Comparison of ENCODE assay signal across 17 cellular contexts in the genomic region with DNA sequence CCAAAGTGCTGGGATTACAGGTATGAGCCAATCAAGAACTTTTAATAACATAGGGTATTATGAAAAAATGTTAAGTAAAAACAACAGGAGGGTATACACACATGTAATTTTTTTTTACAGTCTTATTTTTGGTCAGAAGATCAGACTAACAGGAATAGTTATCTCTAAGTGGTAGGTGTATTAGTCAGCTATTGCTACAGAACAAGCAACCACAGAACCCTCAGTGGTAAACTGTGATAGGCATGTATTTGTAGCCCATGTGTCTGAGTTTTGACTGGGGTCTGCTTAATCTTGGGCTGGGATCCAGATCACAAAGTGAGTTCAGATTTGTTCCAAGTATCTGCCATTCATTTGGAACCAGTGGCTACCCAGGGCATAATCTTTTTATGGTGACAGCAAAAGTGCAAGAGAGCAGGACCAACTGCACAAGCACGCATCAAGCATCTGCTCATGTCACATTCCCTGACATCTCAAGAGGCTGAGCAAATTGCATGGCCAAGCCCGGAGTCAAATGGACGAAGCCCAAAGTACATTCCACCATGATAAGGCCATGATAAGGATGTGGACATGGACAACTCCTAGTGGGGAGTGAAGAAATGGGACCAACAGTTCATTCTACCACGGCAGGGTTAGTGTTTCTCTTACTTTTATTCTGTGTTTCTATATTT. TPM values are rescaled to one million over a fixed set of nuclear protein-coding genes. Genes with fewer than 3 reads are reported as not detected.
A peak's percentile ranks its signal among the peaks of the same experiment; 100 is the strongest.
DNase-seq lines count a peak whose midpoint lies in the region; ATAC-seq and TF ChIP-seq lines count a peak whose summit lies in the region.
"Had no signal": no experiment of that assay in that cellular context is flagged by ENCODE, and none has a peak within 500 bp of the region (broad histone marks: within the 10 kb centered on the region; RNA-seq: fewer than 3 reads in every experiment).

No MANE protein-coding gene starts in this region.

- TF ChIP-seq CTCF in heart left ventricle (IDR thresholded peaks at IDR 0.05) (no peak), GM23338 (conservative IDR thresholded peaks at IDR 0.05; ENCODE audit: low read depth in 2 of 2) (no peak), fibroblast of the aortic adventitia (IDR thresholded peaks at IDR 0.05; ENCODE audit: insufficient read depth, low read length) (no peak)

- H3K9me3 Mint-ChIP-seq in GM23338 = peaks cover 95% of the 10 kb centered on the region
- no peaks in the 10 kb centered on the region for H3K9me3 Mint-ChIP-seq in stimulated activated effector memory CD8-positive, alpha-beta T cell treated with anti-CD3 and anti-CD28 coated beads, Interleukin-12 subunit alpha, Interleukin-12 subunit beta, amount 100 ng/mL, for 72 hours
- H3K9me3 Mint-ChIP-seq: CD8-positive, alpha-beta memory T cell had no signal

- DNase-seq in right cardiac atrium (no peak), heart left ventricle (no peak), GM23338 (ENCODE audit: low spot score) (no peak), fibroblast of the aortic adventitia (ENCODE audit: low read depth) (peak; percentile 54)
- DNase-seq in stimulated activated effector memory CD8-positive, alpha-beta T cell treated with anti-CD3 and anti-CD28 coated beads, Interleukin-12 subunit alpha, Interleukin-12 subunit beta, amount 100 ng/mL, for 72 hours (ENCODE audit: low spot score in 2 of 2) = no peak
- no peak for DNase-seq in stimulated activated CD4-positive, alpha-beta T cell treated with anti-CD3 and anti-CD28 coated beads, Interleukin-2, amount 100 ng/mL, for 48 hours
- DNase-seq: ACHN; BE2C; C1 segment of cervical spinal cord; CD4-positive, CD25-positive, alpha-beta regulatory T cell; CD8-positive, alpha-beta memory T cell; COR-L47; HCEC 1CT; IMR-90 had no signal

- no peak for TF ChIP-seq POLR2A in heart left ventricle (IDR thresholded peaks at IDR 0.05)
- TF ChIP-seq POLR2A in GM18505 (IDR thresholded peaks at IDR 0.05; ENCODE audit: borderline replicate concordance, extremely low read depth, insufficient read depth, insufficient read length) = no peak

- intact Hi-C loops in right cardiac atrium (cut with DNase I) = no loop called here
- intact Hi-C loops in heart left ventricle (cut with DNase I) = no loop called here

- no peaks in the 10 kb centered on the region for H3K79me2 ChIP-seq in GM23338 (replicated peaks; ENCODE audit: insufficient read depth)

- H3K36me3 ChIP-seq in heart left ventricle = no peaks in the 10 kb centered on the region
- H3K36me3 ChIP-seq in GM23338 (ENCODE audit: insufficient read depth) = no peaks in the 10 kb centered on the region
- H3K36me3 ChIP-seq: BE2C had no signal

- no peaks in the 10 kb centered on the region for H3K27me3 ChIP-seq in right cardiac atrium (ENCODE audit: control insufficient read depth, insufficient read depth)
- no peaks in the 10 kb centered on the region for H3K27me3 ChIP-seq in heart left ventricle
- no peaks in the 10 kb centered on the region for H3K27me3 ChIP-seq in GM23338 (ENCODE audit: insufficient read depth)
- H3K27me3 ChIP-seq: BE2C had no signal

- peaks cover 19% of the 10 kb centered on the region for H3K36me3 Mint-ChIP-seq in GM23338 (ENCODE audit: low read depth)
- peaks cover 6% of the 10 kb centered on the region for H3K36me3 Mint-ChIP-seq in stimulated activated effector memory CD8-positive, alpha-beta T cell treated with anti-CD3 and anti-CD28 coated beads, Interleukin-12 subunit alpha, Interleukin-12 subunit beta, amount 100 ng/mL, for 72 hours
- H3K36me3 Mint-ChIP-seq: CD4-positive, CD25-positive, alpha-beta regulatory T cell had no signal

- peaks cover 4% of the 10 kb centered on the region for H3K27me3 Mint-ChIP-seq in GM23338 (ENCODE audit: insufficient read depth, low read depth, poor library complexity)

- no peaks in the 10 kb centered on the region for H3K9me3 ChIP-seq in right cardiac atrium (ENCODE audit: control insufficient read depth, low read length)
- H3K9me3 ChIP-seq in heart left ventricle = no peaks in the 10 kb centered on the region
- H3K9me3 ChIP-seq: BE2C had no signal

- WGBS in right cardiac atrium = 32% methylated on average over 4 of the region's 4 CpGs
- 21 to 30% (median 29%) methylated on average over 4 of the region's 4 CpGs for WGBS in heart left ventricle, 4 donors

- 0 out of 2 replicates have a peak overlapping the region, but pooled peaks have one; percentile 43 for H2AFZ ChIP-seq in GM23338

- H3K27ac ChIP-seq in right cardiac atrium (ENCODE audit: low read length) (no peak overlapping the region), heart left ventricle (no peak overlapping the region), GM23338 (ENCODE audit: low read depth) (no peak overlapping the region)

- no peaks in the 10 kb centered on the region for H3K4me1 Mint-ChIP-seq in GM23338
- H3K4me1 Mint-ChIP-seq in stimulated activated effector memory CD8-positive, alpha-beta T cell treated with anti-CD3 and anti-CD28 coated beads, Interleukin-12 subunit alpha, Interleukin-12 subunit beta, amount 100 ng/mL, for 72 hours = peaks cover 42% of the 10 kb centered on the region
- H3K4me1 Mint-ChIP-seq: CD4-positive, CD25-positive, alpha-beta regulatory T cell had no signal

- no peak overlapping the region for H3K27ac Mint-ChIP-seq in GM23338
- H3K27ac Mint-ChIP-seq in stimulated activated effector memory CD8-positive, alpha-beta T cell treated with anti-CD3 and anti-CD28 coated beads, Interleukin-12 subunit alpha, Interleukin-12 subunit beta, amount 100 ng/mL, for 72 hours = no peak overlapping the region
- H3K27ac Mint-ChIP-seq: CD4-positive, CD25-positive, alpha-beta regulatory T cell had no signal

- H3F3A ChIP-seq in GM23338 (replicated peaks; ENCODE audit: low read depth) = no peaks in the 10 kb centered on the region

- no peaks in the 10 kb centered on the region for H4K20me1 ChIP-seq in GM23338 (replicated peaks; ENCODE audit: insufficient read depth)

- H3K4me3 ChIP-seq in right cardiac atrium (ENCODE audit: low read length) = no peak overlapping the region
- H3K4me3 ChIP-seq in heart left ventricle = no peak overlapping the region
- no peak overlapping the region for H3K4me3 ChIP-seq in GM23338
- no peak overlapping the region for H3K4me3 ChIP-seq in fibroblast of the aortic adventitia (ENCODE audit: low read depth, low read length)
- H3K4me3 ChIP-seq: K562 had no signal

- H3K4me2 ChIP-seq in GM23338 = no peak overlapping the region

- H3K4me3 Mint-ChIP-seq in GM23338 = no peak overlapping the region
- H3K4me3 Mint-ChIP-seq in stimulated activated effector memory CD8-positive, alpha-beta T cell treated with anti-CD3 and anti-CD28 coated beads, Interleukin-12 subunit alpha, Interleukin-12 subunit beta, amount 100 ng/mL, for 72 hours = no peak overlapping the region
- H3K4me3 Mint-ChIP-seq: CD4-positive, CD25-positive, alpha-beta regulatory T cell; CD8-positive, alpha-beta memory T cell had no signal

- H3K9me2 ChIP-seq in GM23338 (ENCODE audit: insufficient read depth) = no peaks in the 10 kb centered on the region

- ATAC-seq in right cardiac atrium (peak; percentile 56 to 76), heart left ventricle (no peak), GM23338 (no peak), GM18505 (IDR thresholded peaks at IDR 0.05; ENCODE audit: unreplicated experiment) (no peak), GM19395 (IDR thresholded peaks at IDR 0.05; ENCODE audit: unreplicated experiment) (no peak)
- peak; percentile 67 for ATAC-seq in stimulated activated effector memory CD8-positive, alpha-beta T cell treated with anti-CD3 and anti-CD28 coated beads, Interleukin-12 subunit alpha, Interleukin-12 subunit beta, amount 100 ng/mL, for 72 hours
- ATAC-seq: K562 had no signal

- H3K4me1 ChIP-seq in right cardiac atrium (ENCODE audit: control insufficient read depth, insufficient read depth, low read length) (no peaks in the 10 kb centered on the region), heart left ventricle (peaks cover 0 to 9% (median 0%) of the 10 kb centered on the region in 12 donors), GM23338 (ENCODE audit: insufficient read depth) (peaks cover 16% of the 10 kb centered on the region)
- H3K4me1 ChIP-seq: BE2C had no signal

TF ChIP-seq in GM23338, 12 proteins besides CTCF, POLR2A, EP300 and RAD21:
- TF ChIP-seq EZH2 (IDR thresholded peaks at IDR 0.05; ENCODE audit: low read depth, unreplicated experiment) (no peak), NANOG (IDR thresholded peaks at IDR 0.05; ENCODE audit: borderline replicate concordance) (no peak), JUNB (IDR thresholded peaks at IDR 0.05; ENCODE audit: unreplicated experiment) (no peak), ZNF331 (CRISPR knock-in tag; IDR thresholded peaks at IDR 0.05; ENCODE audit: low read depth) (no peak), EZH2phosphoT487 (IDR thresholded peaks at IDR 0.05; ENCODE audit: unreplicated experiment) (no peak), POLR2AphosphoS5 (IDR thresholded peaks at IDR 0.05; ENCODE audit: low read depth) (no peak), STAT1 (IDR thresholded peaks at IDR 0.05; ENCODE audit: unreplicated experiment) (no peak), ZNF114 (CRISPR knock-in tag; IDR thresholded peaks at IDR 0.05) (no peak), CREB1 (CRISPR knock-in tag; IDR thresholded peaks at IDR 0.05; ENCODE audit: low read depth) (no peak)
- TF ChIP-seq, protein P1, sequence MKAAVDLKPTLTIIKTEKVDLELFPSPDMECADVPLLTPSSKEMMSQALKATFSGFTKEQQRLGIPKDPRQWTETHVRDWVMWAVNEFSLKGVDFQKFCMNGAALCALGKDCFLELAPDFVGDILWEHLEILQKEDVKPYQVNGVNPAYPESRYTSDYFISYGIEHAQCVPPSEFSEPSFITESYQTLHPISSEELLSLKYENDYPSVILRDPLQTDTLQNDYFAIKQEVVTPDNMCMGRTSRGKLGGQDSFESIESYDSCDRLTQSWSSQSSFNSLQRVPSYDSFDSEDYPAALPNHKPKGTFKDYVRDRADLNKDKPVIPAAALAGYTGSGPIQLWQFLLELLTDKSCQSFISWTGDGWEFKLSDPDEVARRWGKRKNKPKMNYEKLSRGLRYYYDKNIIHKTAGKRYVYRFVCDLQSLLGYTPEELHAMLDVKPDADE (IDR thresholded peaks at IDR 0.05) = no peak
TF ChIP-seq in GM23338: peak in this region for 0.

RNA-seq across cellular contexts. Expression of gene IL5RA, which starts 3.0 kb away (rescaled TPM):
- total RNA-seq in right cardiac atrium = 1 to 10 TPM; 2.2 to 3.9 (median 3.0) TPM
- polyA plus RNA-seq in right cardiac atrium = 1.4 TPM
- 1 to 10 TPM in 1 of 9 donors, under 1 TPM in 3, not detected in 5; 0.13 to 1.0 (median 0.40) TPM for total RNA-seq in heart left ventricle
- polyA plus RNA-seq in heart left ventricle = under 1 TPM; 0.03 to 0.11 TPM
- 0.31 TPM in 1 of 2 replicates, not detected in the other for total RNA-seq in GM23338 (2014; rRNA removed; shearing (Covaris generic))
- not detected in 2 replicates for polyA plus RNA-seq in GM23338 (2016; fragmentation: Nextera tagmentation; extraction: Ambion mirVana)
- 0.08 TPM in 1 of 2 replicates, not detected in the other for total RNA-seq in fibroblast of the aortic adventitia (ENCODE audit: low replicate concordance)
- total RNA-seq: IMR-90 had no signal
- polyA plus RNA-seq: CD4-positive, CD25-positive, alpha-beta regulatory T cell; IMR-90 had no signal

RNA-seq across cellular contexts. Expression of gene TRNT1, which starts 13.6 kb away (rescaled TPM):
- total RNA-seq in right cardiac atrium (10 to 100 TPM; 11.1 to 19.3 (median 16.5) TPM), heart left ventricle (10 to 100 TPM in 6 of 9 donors, 1 to 10 TPM in 3; 5.4 to 14.7 (median 11.1) TPM), fibroblast of the aortic adventitia (ENCODE audit: low replicate concordance) (17.8 and 23.3 TPM in 2 replicates)
- polyA plus RNA-seq in right cardiac atrium (10.4 TPM), heart left ventricle (10 to 100 TPM in 1 of 2 donors, 1 to 10 TPM in 1; 6.8 to 14.4 TPM), GM23338 (2016; fragmentation: Nextera tagmentation; extraction: Ambion mirVana) (25.2 and 36.4 TPM in 2 replicates)
- 33.9 and 42.8 TPM in 2 replicates for total RNA-seq in GM23338 (2014; rRNA removed; shearing (Covaris generic))

Comparison
In these comparisons a context has a peak if more than half of its experiments do, and no peak if none do; other contexts are left out.
1. ATAC-seq: peak in right cardiac atrium (2 of 2) and stimulated activated effector memory CD8-positive, alpha-beta T cell treated with anti-CD3 and anti-CD28 coated beads, Interleukin-12 subunit alpha, Interleukin-12 subunit beta, amount 100 ng/mL, for 72 hours (single experiment); none in heart left ventricle (0 of 4), GM23338 (single experiment), GM18505 (single experiment) and GM19395 (single experiment).